22 cellular contexts compared by ENCODE assay signal in genomic region chr4:159723341-159724048, GRCh38.
"Had no signal": no experiment of that assay in that cellular context is flagged by ENCODE, and none has a peak within 500 bp of the region (broad histone marks: within the 10 kb centered on the region; RNA-seq: fewer than 3 reads in every experiment).

No MANE protein-coding gene starts in this region.

- H3K36me3 Mint-ChIP-seq: activated naive CD4-positive, alpha-beta T cell treated with anti-CD3 and anti-CD28 coated beads, Interleukin-2, amount 50 U/mL, for 24 hours; natural killer cell treated with Interleukin-12 subunit alpha and Interleukin-12 subunit beta and Interleukin-15 and Interleukin-18, amount 100 ng/mL, for 72 hours; stimulated activated memory B cell treated with anti-CD40 and anti-IgM and Interleukin-4, amounts not matched to agents 10 μg/mL and 1 μg/mL and 100 μg/mL, for 72 hours had no signal

- H3K27ac ChIP-seq: adrenal gland, foreskin keratinocyte, thyroid gland, vagina, WERI-Rb-1 had no signal

- H3K36me3 ChIP-seq: adrenal gland, thyroid gland, vagina, WERI-Rb-1 had no signal

- H3K9me3 Mint-ChIP-seq: activated naive CD4-positive, alpha-beta T cell treated with anti-CD3 and anti-CD28 coated beads, Interleukin-2, amount 50 U/mL, for 24 hours; stimulated activated memory B cell treated with anti-CD40 and anti-IgM and Interleukin-4, amounts not matched to agents 10 μg/mL and 1 μg/mL and 100 μg/mL, for 72 hours had no signal

- H3K4me3 Mint-ChIP-seq: activated naive CD4-positive, alpha-beta T cell treated with anti-CD3 and anti-CD28 coated beads, Interleukin-2, amount 50 U/mL, for 24 hours; activated T-cell treated with anti-CD3 and anti-CD28 coated beads, Interleukin-2, amount 50 U/mL, for 24 hours; central memory CD8-positive, alpha-beta T cell; natural killer cell treated with Interleukin-12 subunit alpha and Interleukin-12 subunit beta and Interleukin-15 and Interleukin-18, amount 100 ng/mL, for 72 hours; stimulated activated memory B cell treated with anti-CD40 and anti-IgM and Interleukin-4, amounts not matched to agents 10 μg/mL and 1 μg/mL and 100 μg/mL, for 72 hours had no signal

- H3K4me1 ChIP-seq: adrenal gland, foreskin keratinocyte, thyroid gland, vagina had no signal

- H3K9me3 ChIP-seq: adrenal gland, thyroid gland, vagina had no signal

- DNase-seq: activated CD4-positive, alpha-beta T cell treated with anti-CD3 and anti-CD28 coated beads, Interleukin-2, amount 50 U/mL, for 48 hours; activated effector memory CD4-positive, alpha-beta T cell treated with Interleukin-2 at 50 U/mL for 16 hours; activated T-cell treated with anti-CD3 and anti-CD28 coated beads, Interleukin-2, amount 50 U/mL, for 24 hours; adrenal gland; cortex of kidney; effector CD4-positive, alpha-beta T cell; foreskin keratinocyte; glutamatergic neuron; hypothalamus; kidney; left ventricle myocardium superior; mesendoderm; nucleus accumbens; retina; thyroid gland; WERI-Rb-1 had no signal

- ATAC-seq: foreskin keratinocyte; left ventricle myocardium superior; stimulated activated memory B cell treated with anti-CD40 and anti-IgM and Interleukin-4, amounts not matched to agents 10 μg/mL and 1 μg/mL and 100 μg/mL, for 72 hours had no signal

- H3K4me1 Mint-ChIP-seq: activated naive CD4-positive, alpha-beta T cell treated with anti-CD3 and anti-CD28 coated beads, Interleukin-2, amount 50 U/mL, for 24 hours; central memory CD8-positive, alpha-beta T cell; stimulated activated memory B cell treated with anti-CD40 and anti-IgM and Interleukin-4, amounts not matched to agents 10 μg/mL and 1 μg/mL and 100 μg/mL, for 72 hours had no signal

- H3K27me3 Mint-ChIP-seq: activated naive CD4-positive, alpha-beta T cell treated with anti-CD3 and anti-CD28 coated beads, Interleukin-2, amount 50 U/mL, for 24 hours; activated T-cell treated with anti-CD3 and anti-CD28 coated beads, Interleukin-2, amount 50 U/mL, for 24 hours; central memory CD8-positive, alpha-beta T cell; natural killer cell treated with Interleukin-12 subunit alpha and Interleukin-12 subunit beta and Interleukin-15 and Interleukin-18, amount 100 ng/mL, for 72 hours; stimulated activated memory B cell treated with anti-CD40 and anti-IgM and Interleukin-4, amounts not matched to agents 10 μg/mL and 1 μg/mL and 100 μg/mL, for 72 hours had no signal

- FAIRE-seq: endothelial cell of umbilical vein, kidney had no signal

- H3K27me3 ChIP-seq: adrenal gland, foreskin keratinocyte, thyroid gland, vagina had no signal

- H3K4me3 ChIP-seq: adrenal gland, thyroid gland, vagina had no signal

- H3K27ac Mint-ChIP-seq: activated naive CD4-positive, alpha-beta T cell treated with anti-CD3 and anti-CD28 coated beads, Interleukin-2, amount 50 U/mL, for 24 hours; activated T-cell treated with anti-CD3 and anti-CD28 coated beads, Interleukin-2, amount 50 U/mL, for 24 hours; natural killer cell treated with Interleukin-12 subunit alpha and Interleukin-12 subunit beta and Interleukin-15 and Interleukin-18, amount 100 ng/mL, for 72 hours; stimulated activated memory B cell treated with anti-CD40 and anti-IgM and Interleukin-4, amounts not matched to agents 10 μg/mL and 1 μg/mL and 100 μg/mL, for 72 hours had no signal
